In the genomic region with DNA sequence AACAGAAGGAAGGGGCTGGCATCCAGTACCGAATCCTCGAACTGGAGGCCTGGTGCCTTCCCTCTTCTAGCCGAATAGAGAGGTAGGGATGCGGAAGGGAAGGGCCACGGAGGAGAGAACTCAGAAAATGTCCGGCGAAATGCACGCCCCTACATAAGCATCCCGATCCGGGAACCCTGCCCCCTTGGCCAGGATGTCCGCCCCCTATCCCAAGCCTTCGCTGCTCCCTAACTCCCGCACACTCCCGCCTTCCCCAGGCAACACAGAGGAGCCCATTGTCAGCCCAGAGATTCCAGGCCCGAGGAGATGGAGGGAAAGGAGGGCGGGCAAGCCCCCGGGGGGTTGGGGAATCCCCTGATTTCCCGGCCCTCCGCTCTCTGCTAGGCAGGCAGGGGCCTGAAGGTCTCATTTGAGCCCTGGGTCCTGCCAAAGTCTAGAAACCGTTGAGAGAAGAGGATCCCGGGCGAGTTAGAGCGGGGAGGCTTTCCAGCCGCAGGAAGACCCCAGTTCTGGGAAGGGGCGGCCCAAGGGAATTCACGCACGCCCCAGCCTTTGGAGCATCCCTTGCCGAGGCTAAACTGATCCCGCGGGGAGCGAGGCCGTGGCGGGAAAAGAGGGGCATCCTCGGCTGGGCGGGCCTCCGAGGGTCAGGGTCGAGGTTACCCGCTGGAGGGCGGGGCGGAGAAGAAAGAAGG, we compare ENCODE assay signal across 8 cellular contexts. TPM values are rescaled to one million over a fixed set of nuclear protein-coding genes. Genes with fewer than 3 reads are reported as not detected.
DNase-seq lines count a peak whose midpoint lies in the region; ATAC-seq and TF ChIP-seq lines count a peak whose summit lies in the region.

No MANE protein-coding gene starts in this region.

- intact Hi-C loops in Panc1 (cut with micrococcal nuclease; ENCODE audit: unreplicated experiment), result loop anchor here (5.0 kb wide), 1 partner anchor 38 kb away; no protein-coding TSS in a partner anchor

- peaks cover 7% of the 10 kb centered on the region for H3K4me1 ChIP-seq in Panc1 (ENCODE audit: control insufficient read depth, insufficient read depth, low read length)
- peaks cover 11 to 59% (median 45%) of the 10 kb centered on the region in 4 donors for H3K4me1 ChIP-seq in liver (ENCODE audit: control insufficient read depth in 4 of 4, insufficient read depth in 4 of 4, low read length in 3 of 4)
- peaks cover 38% of the 10 kb centered on the region for H3K4me1 ChIP-seq in stomach smooth muscle (ENCODE audit: control insufficient read depth, insufficient read depth, low read length)

- H3K27ac ChIP-seq in Panc1 (ENCODE audit: low read length) (peak overlapping the region; percentile 61), cingulate gyrus (ENCODE audit: low read depth, low read length) (peak overlapping the region; percentile 81), liver (ENCODE audit: low read depth in 1 of 2, low read length in 2 of 2) (peak overlapping the region; percentile 61 to 73), stomach smooth muscle (ENCODE audit: low read length) (peak overlapping the region; percentile 60)

- POLR2A ChIA-PET in Panc1 (lab: Charles Lee), result no interaction called here

- TF ChIP-seq CTCF in Panc1 (IDR thresholded peaks at IDR 0.05), result no peak
- no peak for TF ChIP-seq CTCF in liver (IDR thresholded peaks at IDR 0.05; ENCODE audit: low read depth, low read length, missing input control)

- H3K4me3 ChIP-seq in Panc1 (ENCODE audit: low read depth in 2 of 2, low read length in 2 of 2), result peak overlapping the region; percentile 54 to 62
- peak overlapping the region; percentile 42 to 83 (median 57) for H3K4me3 ChIP-seq in liver (ENCODE audit: low read depth in 1 of 3, low read length in 3 of 3)
- peak overlapping the region; percentile 68 to 86 for H3K4me3 ChIP-seq in stomach smooth muscle (ENCODE audit: low read length in 2 of 2)

- no TSS peak for BruUV-seq in Panc1 (replicated peaks; lab: Mats Ljungman, UMichigan)

- H3K9me3 ChIP-seq in Panc1 (ENCODE audit: control insufficient read depth, insufficient read depth, low read depth, low read length) (no peaks in the 10 kb centered on the region), liver (ENCODE audit: control insufficient read depth in 4 of 4, low read length in 3 of 4) (no peaks in the 10 kb centered on the region), stomach smooth muscle (ENCODE audit: control insufficient read depth in 2 of 2, low read length in 2 of 2) (no peaks in the 10 kb centered on the region)

- peak; percentile 32 for DNase-seq in NCI-H2196 (lab: John Stamatoyannopoulos, UW; ENCODE audit: unreplicated experiment)
- DNase-seq in NCI-H2196 treated with DMSO at 0.1 percent for 48 hours (lab: John Stamatoyannopoulos, UW; ENCODE audit: unreplicated experiment), result no peak
- DNase-seq in Panc1 (ENCODE audit: low read depth, low spot score), result no peak
- DNase-seq in activated gamma-delta T cell treated with Interleukin-2 at 50 U/mL for 16 hours, result no peak
- no peak for DNase-seq in A172 (ENCODE audit: low spot score)

- peak; percentile 17 for ATAC-seq in Panc1

- H3K9ac ChIP-seq in liver (ENCODE audit: low read depth in 1 of 2, low read length in 2 of 2) (no peak overlapping the region), stomach smooth muscle (ENCODE audit: low read length in 2 of 2) (peak overlapping the region; percentile 63 to 69)

- no peak for TF ChIP-seq RAD21 in liver (IDR thresholded peaks at IDR 0.05)

- H3K36me3 ChIP-seq in Panc1 (ENCODE audit: control insufficient read depth, insufficient read depth, low read length), result no peaks in the 10 kb centered on the region
- H3K36me3 ChIP-seq in liver (ENCODE audit: control insufficient read depth in 4 of 4, insufficient read depth in 3 of 4, low read depth in 1 of 4, low read length in 3 of 4), result peaks cover 0 to 6% (median under 1%) of the 10 kb centered on the region in 4 donors
- H3K36me3 ChIP-seq in stomach smooth muscle (ENCODE audit: control insufficient read depth in 2 of 2, insufficient read depth in 2 of 2, low read length in 2 of 2), result peaks cover 9 to 12% of the 10 kb centered on the region in 2 donors

- CTCF ChIA-PET in Panc1 (lab: Charles Lee), result interaction anchor here (1.5 to 2.4 kb wide), 2 partner anchors 23 to 35 kb away, joined by 10 read pairs; no protein-coding TSS in a partner anchor

- 9% methylated on average over 40 of the region's 40 CpGs for WGBS in liver

- in situ Hi-C loops in Panc1 (cut with HindIII; ENCODE audit: low pct_unique_long_range_greater_than_20kb, low sequenced_read_pairs), result no loop called here

- H3K27me3 ChIP-seq in Panc1 (ENCODE audit: control insufficient read depth, insufficient read depth, low read length) (0 out of 2 replicates have a peak, but pooled peaks cover 2% of the 10 kb centered on the region), liver (ENCODE audit: control insufficient read depth in 4 of 4, insufficient read depth in 4 of 4, low read length in 3 of 4) (no peaks in the 10 kb centered on the region), stomach smooth muscle (ENCODE audit: control insufficient read depth in 1 of 2, insufficient read depth in 2 of 2, low read length in 2 of 2) (no peaks in the 10 kb centered on the region)

TF ChIP-seq in liver, 16 proteins besides CTCF, POLR2A, EP300 and RAD21 (continues in another document):
- TF ChIP-seq, protein P1, sequence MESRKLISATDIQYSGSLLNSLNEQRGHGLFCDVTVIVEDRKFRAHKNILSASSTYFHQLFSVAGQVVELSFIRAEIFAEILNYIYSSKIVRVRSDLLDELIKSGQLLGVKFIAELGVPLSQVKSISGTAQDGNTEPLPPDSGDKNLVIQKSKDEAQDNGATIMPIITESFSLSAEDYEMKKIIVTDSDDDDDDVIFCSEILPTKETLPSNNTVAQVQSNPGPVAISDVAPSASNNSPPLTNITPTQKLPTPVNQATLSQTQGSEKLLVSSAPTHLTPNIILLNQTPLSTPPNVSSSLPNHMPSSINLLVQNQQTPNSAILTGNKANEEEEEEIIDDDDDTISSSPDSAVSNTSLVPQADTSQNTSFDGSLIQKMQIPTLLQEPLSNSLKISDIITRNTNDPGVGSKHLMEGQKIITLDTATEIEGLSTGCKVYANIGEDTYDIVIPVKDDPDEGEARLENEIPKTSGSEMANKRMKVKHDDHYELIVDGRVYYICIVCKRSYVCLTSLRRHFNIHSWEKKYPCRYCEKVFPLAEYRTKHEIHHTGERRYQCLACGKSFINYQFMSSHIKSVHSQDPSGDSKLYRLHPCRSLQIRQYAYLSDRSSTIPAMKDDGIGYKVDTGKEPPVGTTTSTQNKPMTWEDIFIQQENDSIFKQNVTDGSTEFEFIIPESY (IDR thresholded peaks at IDR 0.05), result no peak
- TF ChIP-seq, protein P2, sequence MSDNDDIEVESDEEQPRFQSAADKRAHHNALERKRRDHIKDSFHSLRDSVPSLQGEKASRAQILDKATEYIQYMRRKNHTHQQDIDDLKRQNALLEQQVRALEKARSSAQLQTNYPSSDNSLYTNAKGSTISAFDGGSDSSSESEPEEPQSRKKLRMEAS (IDR thresholded peaks at IDR 0.05), result no peak
- TF ChIP-seq HNF4A (conservative IDR thresholded peaks at IDR 0.05), result no peak
- TF ChIP-seq NR2F2 (IDR thresholded peaks at IDR 0.05), result no peak
- TF ChIP-seq TAF1 (conservative IDR thresholded peaks at IDR 0.05), result no peak
- no peak for TF ChIP-seq YY1 (IDR thresholded peaks at IDR 0.05)
- TF ChIP-seq EGR1 (IDR thresholded peaks at IDR 0.05; ENCODE audit: low read depth in 2 of 2), result no peak
- TF ChIP-seq GABPA (IDR thresholded peaks at IDR 0.05 in 1 of 2, conservative IDR thresholded peaks at IDR 0.05 in 1 of 2), result no peak
- TF ChIP-seq RXRA (IDR thresholded peaks at IDR 0.05), result no peak
- TF ChIP-seq FOXA1 (IDR thresholded peaks at IDR 0.05), result no peak
- TF ChIP-seq FOXA2 (IDR thresholded peaks at IDR 0.05), result no peak

RNA-seq across cellular contexts. Expression of a gene that starts 0.6 kb away (rescaled TPM):
- total RNA-seq in Panc1 (2021; ENCODE audit: unreplicated experiment), result 11.1 TPM
- 8.2 TPM for polyA plus RNA-seq in Panc1 (2012; ENCODE audit: insufficient read length)
- 10 to 100 TPM; 19.8 to 42.5 TPM for total RNA-seq in liver
- polyA plus RNA-seq in liver, result 10 to 100 TPM in 1 of 2 donors, 1 to 10 TPM in 1; 9.3 to 14.0 TPM
- 19.8 and 21.2 TPM in 2 replicates for total RNA-seq in A172 (2014; rRNA removed; shearing (Covaris generic))

RNA-seq across cellular contexts. Expression of a gene that starts 11.9 kb away (rescaled TPM):
- total RNA-seq in Panc1 (2021; ENCODE audit: unreplicated experiment) (not detected), liver (not detected)
- polyA plus RNA-seq in Panc1 (2012; ENCODE audit: insufficient read length), result not detected
- polyA plus RNA-seq in liver, result not detected
- not detected in 2 replicates for total RNA-seq in A172 (2014; rRNA removed; shearing (Covaris generic))

RNA-seq across cellular contexts. Expression of a gene that starts 27.4 kb away (rescaled TPM):
- total RNA-seq in Panc1 (2021; ENCODE audit: unreplicated experiment) (not detected), liver (under 1 TPM in 1 of 2 donors, not detected in 1; 0.33 TPM)
- polyA plus RNA-seq in Panc1 (2012; ENCODE audit: insufficient read length), result not detected
- under 1 TPM; 0.11 to 0.12 TPM for polyA plus RNA-seq in liver
- total RNA-seq in A172 (2014; rRNA removed; shearing (Covaris generic)), result not detected in 2 replicates

RNA-seq across cellular contexts. Expression of a gene that starts 28.9 kb away (rescaled TPM):
- 19.9 TPM for total RNA-seq in Panc1 (2021; ENCODE audit: unreplicated experiment)
- 21.1 TPM for polyA plus RNA-seq in Panc1 (2012; ENCODE audit: insufficient read length)
- total RNA-seq in liver, result 1 to 10 TPM; 4.7 to 6.2 TPM
- polyA plus RNA-seq in liver, result 10 to 100 TPM in 1 of 2 donors, 1 to 10 TPM in 1; 1.3 to 10.5 TPM
- 5.9 and 12.0 TPM in 2 replicates for total RNA-seq in A172 (2014; rRNA removed; shearing (Covaris generic))

RNA-seq across cellular contexts. Expression of a gene that starts 31.3 kb away (rescaled TPM):
- total RNA-seq in Panc1 (2021; ENCODE audit: unreplicated experiment) (0.33 TPM), liver (under 1 TPM; 0.19 to 0.25 TPM)
- 0.76 TPM for polyA plus RNA-seq in Panc1 (2012; ENCODE audit: insufficient read length)
- polyA plus RNA-seq in liver, result under 1 TPM in 1 of 2 donors, not detected in 1; 0.14 TPM
- 0.17 TPM in 1 of 2 replicates, not detected in the other for total RNA-seq in A172 (2014; rRNA removed; shearing (Covaris generic))

Comparison
In these comparisons a context has a peak if more than half of its experiments do, and no peak if none do; other contexts are left out.
1. H3K9ac ChIP-seq: peak in stomach smooth muscle (2 of 2); none in liver (0 of 2).
2. Peak in every context shown above with its lines, with median percentiles within 50 percentile points of each other: H3K27ac ChIP-seq and H3K4me3 ChIP-seq.